ENCODE assay signal across 26 cellular contexts in genomic region chr9:131613921-131614320, GRCh38.
DNase-seq lines count a peak whose midpoint lies in the region; ATAC-seq, FAIRE-seq and TF ChIP-seq lines count a peak whose summit lies in the region.
"Had no signal": no experiment of that assay in that cellular context is flagged by ENCODE, and none has a peak within 500 bp of the region (broad histone marks: within the 10 kb centered on the region; RNA-seq: fewer than 3 reads in every experiment).

No MANE protein-coding gene starts in this region.

- no peak overlapping the region for H2AFZ ChIP-seq in HepG2 (ENCODE audit: low read length)

- peaks cover 79% of the 10 kb centered on the region for H3K36me3 ChIP-seq in CD4-positive, CD25-positive, alpha-beta regulatory T cell (ENCODE audit: control insufficient read depth, insufficient read depth, low read length)
- H3K36me3 ChIP-seq in HepG2 (replicated peaks in 1 of 2; ENCODE audit: control insufficient read depth in 1 of 2, insufficient read depth in 2 of 2, low read length in 2 of 2) = peaks cover 6 to 23% of the 10 kb centered on the region in 2 experiments; a peak in 4 of 5 replicates

- intact Hi-C loops in activated B cell treated with CpG ODN at 0.5 μM for 24 hours (cut with micrococcal nuclease) (no loop called here), HepG2 (cut with micrococcal nuclease; ENCODE audit: unreplicated experiment) (no loop called here), sciatic nerve (cut with DNase I) (no loop called here)

- H3K4me3 ChIP-seq in CD4-positive, CD25-positive, alpha-beta regulatory T cell (ENCODE audit: low read depth, low read length) = no peak overlapping the region
- H3K4me3 ChIP-seq in HepG2 (replicated peaks in 1 of 3; ENCODE audit: insufficient read depth in 1 of 3, low read depth in 2 of 3, low read length in 3 of 3) = no peak overlapping the region
- H3K4me3 ChIP-seq: BLaER1 treated with 17β-estradiol and CSF1 and Interleukin-3, amounts not matched to agents 10 nM and 100 nM; SJCRH30 had no signal

- no peak for TF ChIP-seq RAD21 in HepG2 (CRISPR knock-in tag; IDR thresholded peaks at IDR 0.05)

- no peaks in the 10 kb centered on the region for H3K4me1 ChIP-seq in CD4-positive, CD25-positive, alpha-beta regulatory T cell (ENCODE audit: control insufficient read depth, insufficient read depth, low read length, poor library complexity, severe bottlenecking)
- H3K4me1 ChIP-seq in HepG2 (ENCODE audit: insufficient read depth, low read length) = peaks cover 32% of the 10 kb centered on the region

- H3K27me3 Mint-ChIP-seq in CD4-positive, CD25-positive, alpha-beta regulatory T cell = no peaks in the 10 kb centered on the region
- no peaks in the 10 kb centered on the region for H3K27me3 Mint-ChIP-seq in activated B cell treated with CpG ODN at 0.5 μM for 24 hours
- H3K27me3 Mint-ChIP-seq in stimulated activated memory B cell treated with anti-CD40 and anti-IgM and Interleukin-4, amounts not matched to agents 10 μg/mL and 1 μg/mL and 100 μg/mL, for 72 hours = no peaks in the 10 kb centered on the region
- H3K27me3 Mint-ChIP-seq: CD4-positive, alpha-beta memory T cell had no signal

- DNase-seq in CD4-positive, CD25-positive, alpha-beta regulatory T cell = no peak
- no peak for DNase-seq in activated B cell treated with CpG ODN at 0.5 μM for 24 hours
- no peak for DNase-seq in HepG2 (ENCODE audit: low spot score)
- no peak for DNase-seq in occipital lobe (lab: John Stamatoyannopoulos, UW)
- no peak for DNase-seq in sciatic nerve (ENCODE audit: low spot score)
- no peak for DNase-seq in GM12892 (ENCODE audit: insufficient read length)
- DNase-seq: CD4-positive, alpha-beta memory T cell; COR-L47; DMS53; Kasumi-1; NCI-H1105; NCI-H1436 treated with DMSO at 0.1 percent for 48 hours; NCI-H1930; NCI-H2107; NCI-H446; NCI-H524 treated with DMSO at 0.1 percent for 48 hours; NCI-H774; SJCRH30 had no signal

- TF ChIP-seq EP300 in HepG2 (IDR thresholded peaks at IDR 0.05; ENCODE audit: low read depth in 2 of 2, low read length in 2 of 2) (no peak), HepG2 (CRISPR knock-in tag; IDR thresholded peaks at IDR 0.05; ENCODE audit: borderline replicate concordance) (no peak)

- in situ Hi-C loops in HepG2 (cut with HindIII; ENCODE audit: extremely low pct_ligation_motif_present, low pct_unique_long_range_greater_than_20kb) = no loop called here

- peaks cover 0 to 7% (median 4%) of the 10 kb centered on the region in 4 donors for H3K4me1 Mint-ChIP-seq in CD4-positive, CD25-positive, alpha-beta regulatory T cell
- peaks cover 14% of the 10 kb centered on the region for H3K4me1 Mint-ChIP-seq in activated B cell treated with CpG ODN at 0.5 μM for 24 hours
- H3K4me1 Mint-ChIP-seq in stimulated activated memory B cell treated with anti-CD40 and anti-IgM and Interleukin-4, amounts not matched to agents 10 μg/mL and 1 μg/mL and 100 μg/mL, for 72 hours = peaks cover 56% of the 10 kb centered on the region

- H3K4me3 Mint-ChIP-seq in CD4-positive, CD25-positive, alpha-beta regulatory T cell = no peak overlapping the region
- H3K4me3 Mint-ChIP-seq in activated B cell treated with CpG ODN at 0.5 μM for 24 hours = no peak overlapping the region
- no peak overlapping the region for H3K4me3 Mint-ChIP-seq in stimulated activated memory B cell treated with anti-CD40 and anti-IgM and Interleukin-4, amounts not matched to agents 10 μg/mL and 1 μg/mL and 100 μg/mL, for 72 hours
- H3K4me3 Mint-ChIP-seq: CD4-positive, alpha-beta memory T cell had no signal

- TF ChIP-seq CTCF in activated B cell treated with CpG ODN at 0.5 μM for 24 hours (IDR thresholded peaks at IDR 0.05) (no peak), HepG2 (CRISPR knock-in tag; IDR thresholded peaks at IDR 0.05) (no peak)

- H3K27ac ChIP-seq in CD4-positive, CD25-positive, alpha-beta regulatory T cell (ENCODE audit: insufficient read depth, low read length, poor library complexity, severe bottlenecking) = no peak overlapping the region
- no peak overlapping the region for H3K27ac ChIP-seq in HepG2 (ENCODE audit: extremely low read length, insufficient read depth, low read length)
- H3K27ac ChIP-seq: BLaER1 treated with 17β-estradiol and CSF1 and Interleukin-3, amounts not matched to agents 10 nM and 100 nM; HL-60; SJCRH30 had no signal

- no peaks in the 10 kb centered on the region for H3K79me2 ChIP-seq in HepG2 (ENCODE audit: insufficient read depth, low read length)

- H3K27me3 ChIP-seq in CD4-positive, CD25-positive, alpha-beta regulatory T cell (ENCODE audit: control insufficient read depth, insufficient read depth, low read length) = no peaks in the 10 kb centered on the region
- no peaks in the 10 kb centered on the region for H3K27me3 ChIP-seq in HepG2 (ENCODE audit: control insufficient read depth in 1 of 2, insufficient read depth in 2 of 2, low read length in 2 of 2)
- H3K27me3 ChIP-seq: BLaER1 treated with 17β-estradiol and CSF1 and Interleukin-3, amounts not matched to agents 10 nM and 100 nM; SJCRH30 had no signal

- H3K9ac ChIP-seq in HepG2 (ENCODE audit: insufficient read depth, low read depth, low read length) = no peak overlapping the region
- H3K9ac ChIP-seq: BLaER1 treated with 17β-estradiol and CSF1 and Interleukin-3, amounts not matched to agents 10 nM and 100 nM had no signal

- H3K27ac Mint-ChIP-seq in CD4-positive, CD25-positive, alpha-beta regulatory T cell = peak overlapping the region in 2 of 3 donors; percentile 26 to 79
- peak overlapping the region; percentile 6 for H3K27ac Mint-ChIP-seq in activated B cell treated with CpG ODN at 0.5 μM for 24 hours
- H3K27ac Mint-ChIP-seq in stimulated activated memory B cell treated with anti-CD40 and anti-IgM and Interleukin-4, amounts not matched to agents 10 μg/mL and 1 μg/mL and 100 μg/mL, for 72 hours = peak overlapping the region; percentile 84

- FAIRE-seq in HepG2 (lab: Jason Lieb, UNC) (no peak), GM12892 (lab: Jason Lieb, UNC) (no peak)
- FAIRE-seq: A204.1, H1, RCC 7860 had no signal

- ATAC-seq in CD4-positive, CD25-positive, alpha-beta regulatory T cell (ENCODE audit: low read depth in 2 of 2) = no peak
- no peak for ATAC-seq in activated B cell treated with CpG ODN at 0.5 μM for 24 hours (ENCODE audit: low read depth)
- no peak for ATAC-seq in HepG2
- ATAC-seq in stimulated activated memory B cell treated with anti-CD40 and anti-IgM and Interleukin-4, amounts not matched to agents 10 μg/mL and 1 μg/mL and 100 μg/mL, for 72 hours = no peak
- no peak for ATAC-seq in sciatic nerve
- ATAC-seq: HCT116, SK-N-SH treated with all-trans-retinoic acid at 6 μM for 48 hours had no signal

- 100% methylated on average over 3 of the region's 8 CpGs for WGBS in HepG2 (ENCODE audit: low lambda C conversion rate)

- H3K36me3 Mint-ChIP-seq in CD4-positive, CD25-positive, alpha-beta regulatory T cell = peaks cover 48% of the 10 kb centered on the region
- H3K36me3 Mint-ChIP-seq in activated B cell treated with CpG ODN at 0.5 μM for 24 hours (ENCODE audit: low read depth) = peaks cover 94% of the 10 kb centered on the region
- H3K36me3 Mint-ChIP-seq in stimulated activated memory B cell treated with anti-CD40 and anti-IgM and Interleukin-4, amounts not matched to agents 10 μg/mL and 1 μg/mL and 100 μg/mL, for 72 hours = peaks cover 90% of the 10 kb centered on the region

- TF ChIP-seq POLR2A in HepG2 (IDR thresholded peaks at IDR 0.05; ENCODE audit: insufficient read depth in 1 of 2, low read depth in 2 of 2, low read length in 2 of 2) = no peak
- TF ChIP-seq POLR2A in GM12892 (IDR thresholded peaks at IDR 0.05; ENCODE audit: low read depth, low read length) = no peak; the same call in 1 of the 2 replicates

- no peaks in the 10 kb centered on the region for H4K20me1 ChIP-seq in HepG2 (ENCODE audit: insufficient read depth, low read length)

- BruUV-seq in HepG2 (replicated peaks; lab: Mats Ljungman, UMichigan) = no TSS peak

- no peaks in the 10 kb centered on the region for H3K9me3 ChIP-seq in CD4-positive, CD25-positive, alpha-beta regulatory T cell (ENCODE audit: control insufficient read depth in 2 of 2, low read length in 2 of 2)
- H3K9me3 ChIP-seq in HepG2 (ENCODE audit: low read length) = no peaks in the 10 kb centered on the region
- H3K9me3 ChIP-seq: BLaER1 treated with 17β-estradiol and CSF1 and Interleukin-3, amounts not matched to agents 10 nM and 100 nM; SJCRH30 had no signal

- CTCF ChIA-PET in activated B cell treated with CpG ODN at 0.5 μM for 24 hours (lab: Charles Lee) = no interaction called here
- CTCF ChIA-PET in HepG2 (lab: Yijun Ruan, JAX; ENCODE audit: low intra/inter-chr PET ratio, low total read pairs) = no interaction called here

- POLR2A ChIA-PET in activated B cell treated with CpG ODN at 0.5 μM for 24 hours (lab: Charles Lee) (interaction anchor here (0.7 kb wide), 1 partner anchor 29 kb away, joined by 3 read pairs; no protein-coding TSS in a partner anchor), HepG2 (lab: Yijun Ruan, JAX) (interaction anchor here (1.5 kb wide), 1 partner anchor 8 kb away, joined by 3 read pairs; no protein-coding TSS in a partner anchor)

- H3K4me2 ChIP-seq in HepG2 (ENCODE audit: low read depth, low read length) = no peak overlapping the region

- no peaks in the 10 kb centered on the region for H3K9me3 Mint-ChIP-seq in CD4-positive, CD25-positive, alpha-beta regulatory T cell
- H3K9me3 Mint-ChIP-seq in activated B cell treated with CpG ODN at 0.5 μM for 24 hours = no peaks in the 10 kb centered on the region
- no peaks in the 10 kb centered on the region for H3K9me3 Mint-ChIP-seq in stimulated activated memory B cell treated with anti-CD40 and anti-IgM and Interleukin-4, amounts not matched to agents 10 μg/mL and 1 μg/mL and 100 μg/mL, for 72 hours
- H3K9me3 Mint-ChIP-seq: CD4-positive, alpha-beta memory T cell had no signal

TF ChIP-seq in HepG2, 621 proteins besides CTCF, POLR2A, EP300 and RAD21 (continues in another document):
- no peak for TF ChIP-seq CBX5 (CRISPR knock-in tag; IDR thresholded peaks at IDR 0.05; ENCODE audit: borderline replicate concordance)

Comparison
In these comparisons a context has a peak if more than half of its experiments do, and no peak if none do; other contexts are left out.
1. H3K27ac Mint-ChIP-seq: peak in every context shown above with its lines; median percentile 84 in stimulated activated memory B cell treated with anti-CD40 and anti-IgM and Interleukin-4, amounts not matched to agents 10 μg/mL and 1 μg/mL and 100 μg/mL, for 72 hours; 52 in CD4-positive, CD25-positive, alpha-beta regulatory T cell; 6 in activated B cell treated with CpG ODN at 0.5 μM for 24 hours.